ENCODE assay signal across 22 cellular contexts in genomic region chr1:92887465-92887864, GRCh38. TPM values are rescaled to one million over a fixed set of nuclear protein-coding genes. Genes with fewer than 3 reads are reported as not detected.
DNase-seq lines count a peak whose midpoint lies in the region; ATAC-seq and TF ChIP-seq lines count a peak whose summit lies in the region.
"Had no signal": no experiment of that assay in that cellular context is flagged by ENCODE, and none has a peak within 500 bp of the region (broad histone marks: within the 10 kb centered on the region; RNA-seq: fewer than 3 reads in every experiment).

No MANE protein-coding gene starts in this region.

- peaks cover 8% of the 10 kb centered on the region for H3K36me3 Mint-ChIP-seq in CD4-positive, alpha-beta T cell (ENCODE audit: low read depth)
- H3K36me3 Mint-ChIP-seq in type B pancreatic cell = no peaks in the 10 kb centered on the region

- no peaks in the 10 kb centered on the region for H3K36me3 ChIP-seq in right lobe of liver
- H3K36me3 ChIP-seq in HAP-1 (replicated peaks) = no peaks in the 10 kb centered on the region
- H3K36me3 ChIP-seq: MG63, SJSA1 had no signal

- CTCF ChIA-PET in CD4-positive, alpha-beta T cell (lab: Charles Lee) = interaction anchor here (0.8 kb wide), 1 partner anchor 27 kb away, joined by 4 read pairs; no protein-coding TSS in a partner anchor

- peak overlapping the region; percentile 26 for H3K27ac Mint-ChIP-seq in CD4-positive, alpha-beta T cell
- H3K27ac Mint-ChIP-seq in type B pancreatic cell = peak overlapping the region; percentile 14

- peaks cover 40% of the 10 kb centered on the region for H3K4me1 Mint-ChIP-seq in CD4-positive, alpha-beta T cell (ENCODE audit: low read depth)
- no peaks in the 10 kb centered on the region for H3K4me1 Mint-ChIP-seq in type B pancreatic cell (ENCODE audit: unreplicated experiment)

- no peak overlapping the region for H3K4me3 Mint-ChIP-seq in CD4-positive, alpha-beta T cell
- H3K4me3 Mint-ChIP-seq in type B pancreatic cell = no peak overlapping the region

- H3K9me3 ChIP-seq in CD4-positive, alpha-beta T cell (ENCODE audit: control insufficient read depth, low read length) = peaks cover 4% of the 10 kb centered on the region
- H3K9me3 ChIP-seq in right lobe of liver (no peaks in the 10 kb centered on the region), HAP-1 (no peaks in the 10 kb centered on the region)
- H3K9me3 ChIP-seq: MG63, SJSA1 had no signal

- TF ChIP-seq POLR2A in right lobe of liver (IDR thresholded peaks at IDR 0.05) = no peak

- intact Hi-C loops in CD4-positive, alpha-beta T cell (cut with DNase I, micrococcal nuclease) = no loop called here
- intact Hi-C loops in right lobe of liver (cut with DNase I) = no loop called here

- H3K27ac ChIP-seq in CD4-positive, alpha-beta T cell (ENCODE audit: low read depth, low read length) = no peak overlapping the region
- peak overlapping the region in 2 of 3 donors; percentile 60 to 72 for H3K27ac ChIP-seq in right lobe of liver
- H3K27ac ChIP-seq: A549, SJSA1 had no signal

- H3K9me3 Mint-ChIP-seq in CD4-positive, alpha-beta T cell = peaks cover 3% of the 10 kb centered on the region
- no peaks in the 10 kb centered on the region for H3K9me3 Mint-ChIP-seq in type B pancreatic cell

- H3K4me1 ChIP-seq in right lobe of liver = peaks cover 0 to 13% (median 3%) of the 10 kb centered on the region in 4 donors
- H3K4me1 ChIP-seq in HAP-1 = no peaks in the 10 kb centered on the region
- H3K4me1 ChIP-seq: A549, SJSA1 had no signal

- H3K4me3 ChIP-seq in right lobe of liver = no peak overlapping the region
- no peak overlapping the region for H3K4me3 ChIP-seq in HAP-1
- H3K4me3 ChIP-seq: A549, MG63, SJSA1 had no signal

- DNase-seq in CD4-positive, alpha-beta T cell = no peak
- DNase-seq in DMS53 treated with DMSO at 0.1 percent for 48 hours (lab: John Stamatoyannopoulos, UW; ENCODE audit: unreplicated experiment) (peak; percentile 46), right lobe of liver (no peak), type B pancreatic cell (ENCODE audit: extremely low spot score, unreplicated experiment) (no peak), HAP-1 (ENCODE audit: low spot score in 2 of 2) (no peak), NCI-H2107 (lab: John Stamatoyannopoulos, UW) (no peak)
- no peak for DNase-seq in activated T-cell treated with anti-CD3 and anti-CD28 coated beads, Interleukin-2, amount 50 U/mL, for 1 hour
- DNase-seq: AML-193; C1 segment of cervical spinal cord; IMR-90; KG1; MG63; NCI-H1105 treated with DMSO at 0.1 percent for 48 hours; NCI-H1930; NCI-H446 treated with DMSO at 0.1 percent for 48 hours; NCI-H82; NK-92 treated with Interleukin-12 subunit alpha and Interleukin-12 subunit beta, amount 100 ng/mL, for 24 hours; Right ventricle myocardium superior; RPMI8226; SW 1271 had no signal

- TF ChIP-seq CTCF in CD4-positive, alpha-beta T cell (IDR thresholded peaks at IDR 0.05) = no peak
- no peak for TF ChIP-seq CTCF in right lobe of liver (IDR thresholded peaks at IDR 0.05)
- TF ChIP-seq CTCF in type B pancreatic cell (conservative IDR thresholded peaks at IDR 0.05) = no peak

- 100% methylated on average over 1 of the region's 2 CpGs for WGBS in right lobe of liver (ENCODE audit: insufficient coverage, low coverage, low lambda C conversion rate, missing lambda C conversion rate)

- H3K27me3 Mint-ChIP-seq in CD4-positive, alpha-beta T cell = no peaks in the 10 kb centered on the region
- no peaks in the 10 kb centered on the region for H3K27me3 Mint-ChIP-seq in type B pancreatic cell

- in situ Hi-C loops in HAP-1 (cut with MboI; ENCODE audit: low sequenced_read_pairs) = no loop called here

- no peak for ATAC-seq in CD4-positive, alpha-beta T cell (ENCODE audit: poor library complexity)
- ATAC-seq in right lobe of liver = no peak
- ATAC-seq: A549 had no signal

- POLR2A ChIA-PET in CD4-positive, alpha-beta T cell (lab: Charles Lee) = no interaction called here

- H3K27me3 ChIP-seq in CD4-positive, alpha-beta T cell (ENCODE audit: control insufficient read depth, insufficient read depth, low read length) = no peaks in the 10 kb centered on the region
- H3K27me3 ChIP-seq in right lobe of liver (no peaks in the 10 kb centered on the region), HAP-1 (ENCODE audit: low read depth) (no peaks in the 10 kb centered on the region)
- H3K27me3 ChIP-seq: MG63, SJSA1 had no signal

RNA-seq across cellular contexts. Expression of gene RPL5, which starts 55.6 kb away (rescaled TPM):
- 1,000 to 10,000 TPM; 1,712 to 1,770 TPM for total RNA-seq in CD4-positive, alpha-beta T cell
- total RNA-seq in right lobe of liver = 100 to 1,000 TPM; 225 to 532 (median 294) TPM
- 1,339 and 1,496 TPM in 2 replicates for total RNA-seq in type B pancreatic cell (ENCODE audit: low replicate concordance)
